In the genomic region with DNA sequence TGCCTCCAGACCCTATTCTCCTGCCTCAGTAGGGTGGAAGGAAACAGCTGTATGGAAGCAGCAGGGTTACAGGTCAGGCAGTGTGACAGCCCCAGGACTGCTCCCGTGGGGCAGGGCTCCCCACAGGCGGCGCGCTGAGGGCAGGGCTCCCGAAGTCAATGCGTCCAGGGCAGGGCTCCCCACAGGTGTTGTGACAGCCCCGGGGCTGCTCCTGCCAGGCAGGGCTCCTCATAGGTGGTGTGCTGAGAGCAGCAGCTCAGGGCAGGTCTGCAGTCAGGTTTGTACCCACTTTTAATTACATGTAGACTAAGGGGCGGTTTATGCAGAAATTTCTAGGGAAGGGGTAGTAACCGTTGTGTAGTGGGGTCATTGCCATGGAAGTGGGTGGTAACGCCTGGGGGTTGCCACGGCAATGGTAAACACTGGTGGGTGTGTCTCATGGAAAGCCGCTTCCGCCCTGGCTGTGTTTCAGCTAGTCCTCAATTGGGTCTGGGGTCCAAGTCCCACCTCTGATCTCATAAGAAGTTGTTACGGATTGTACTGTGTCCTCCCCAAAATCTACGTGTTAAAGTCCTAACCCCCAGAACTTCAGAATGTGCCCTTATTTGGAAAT, we compare ENCODE assay signal across 21 cellular contexts. TPM values are rescaled to one million over a fixed set of nuclear protein-coding genes. Genes with fewer than 3 reads are reported as not detected.
A peak's percentile ranks its signal among the peaks of the same experiment; 100 is the strongest.
DNase-seq lines count a peak whose midpoint lies in the region; FAIRE-seq and TF ChIP-seq lines count a peak whose summit lies in the region.
"Had no signal": no experiment of that assay in that cellular context is flagged by ENCODE, and none has a peak within 500 bp of the region (broad histone marks: within the 10 kb centered on the region; RNA-seq: fewer than 3 reads in every experiment).

No MANE protein-coding gene starts in this region.

- H3K36me3 ChIP-seq in GM06990 (ENCODE audit: control insufficient read depth, insufficient read depth, low read length), result no peaks in the 10 kb centered on the region

- H3K36me3 Mint-ChIP-seq in chondrocyte (ENCODE audit: low read depth) (peaks cover 3% of the 10 kb centered on the region), type B pancreatic cell (no peaks in the 10 kb centered on the region)
- H3K36me3 Mint-ChIP-seq: CD8-positive, alpha-beta T cell had no signal

- H3K27me3 ChIP-seq in GM06990 (replicated peaks; ENCODE audit: control insufficient read depth, insufficient read depth, low read length), result no peaks in the 10 kb centered on the region; the same call in 1 of the 2 replicates

- no peak for FAIRE-seq in HTR-8/SVneo (lab: Jason Lieb, UNC)
- FAIRE-seq: astrocyte, frontal cortex, K562 had no signal

- peaks cover 12% of the 10 kb centered on the region for H3K9me3 Mint-ChIP-seq in chondrocyte (ENCODE audit: low read depth)
- H3K9me3 Mint-ChIP-seq in type B pancreatic cell, result peaks cover 7% of the 10 kb centered on the region

- TF ChIP-seq CTCF in GM06990 (IDR thresholded peaks at IDR 0.05; ENCODE audit: insufficient read depth, low read length, poor library complexity, severe bottlenecking) (no peak), chondrocyte (IDR thresholded peaks at IDR 0.05) (no peak), type B pancreatic cell (conservative IDR thresholded peaks at IDR 0.05) (no peak)

- H3K27ac Mint-ChIP-seq in chondrocyte (ENCODE audit: unreplicated experiment) (no peak overlapping the region), type B pancreatic cell (no peak overlapping the region)
- H3K27ac Mint-ChIP-seq: activated CD8-positive, alpha-beta memory T cell treated with anti-CD3 and anti-CD28 coated beads, Interleukin-2, amount 10 ng/mL, durations not matched to agents 7 days and 5 days; nephron had no signal

- DNase-seq in activated effector memory CD4-positive, alpha-beta T cell treated with anti-CD3 and anti-CD28 coated beads, Interleukin-2, amount 50 U/mL, for 16 hours, result peak; percentile 62
- no peak for DNase-seq in activated effector memory CD4-positive, alpha-beta T cell treated with Interleukin-2 at 50 U/mL for 16 hours
- DNase-seq in GM06990 (ENCODE audit: extremely low read depth, insufficient read length) (peak; percentile 9), chondrocyte (ENCODE audit: low spot score) (peak; percentile 83), type B pancreatic cell (ENCODE audit: extremely low spot score, unreplicated experiment) (peak; percentile 51), NCI-H1105 (lab: John Stamatoyannopoulos, UW) (no peak), HTR-8/SVneo (ENCODE audit: insufficient read length, low spot score) (no peak)
- DNase-seq: activated CD4-positive, alpha-beta T cell treated with anti-CD3 and anti-CD28 coated beads for 1 hour; erythroblast; kidney glomerular epithelial cell; mesendoderm; NCI-H187 treated with DMSO at 0.1 percent for 48 hours; NCI-H2227 treated with DMSO at 0.1 percent for 48 hours; T1000 had no signal

- H3K4me3 Mint-ChIP-seq in chondrocyte (ENCODE audit: unreplicated experiment), result no peak overlapping the region
- no peak overlapping the region for H3K4me3 Mint-ChIP-seq in type B pancreatic cell
- H3K4me3 Mint-ChIP-seq: activated CD8-positive, alpha-beta memory T cell treated with anti-CD3 and anti-CD28 coated beads, Interleukin-2, amount 10 ng/mL, durations not matched to agents 7 days and 5 days; nephron had no signal

- H3K27me3 Mint-ChIP-seq in chondrocyte (ENCODE audit: low read depth) (peaks cover 13% of the 10 kb centered on the region), type B pancreatic cell (peaks cover 8% of the 10 kb centered on the region)

- H3K4me3 ChIP-seq in GM06990 (replicated peaks; ENCODE audit: low read depth, low read length), result no peak overlapping the region
- H3K4me3 ChIP-seq: K562 had no signal

- H3K4me1 Mint-ChIP-seq in chondrocyte (ENCODE audit: low read depth) (no peaks in the 10 kb centered on the region), type B pancreatic cell (ENCODE audit: unreplicated experiment) (peaks cover 5% of the 10 kb centered on the region)

RNA-seq across cellular contexts. Expression of a gene that starts 16.7 kb away (rescaled TPM):
- total RNA-seq in chondrocyte (not detected in 3 replicates), type B pancreatic cell (ENCODE audit: low replicate concordance) (1.7 and 2.4 TPM in 2 replicates)
- total RNA-seq: frontal cortex, temporal lobe had no signal

RNA-seq across cellular contexts. Expression of a gene that starts 33.4 kb away (rescaled TPM):
- total RNA-seq in chondrocyte (75.8 to 108 TPM (median 81.6 TPM) in 3 replicates), type B pancreatic cell (ENCODE audit: low replicate concordance) (84.8 and 90.1 TPM in 2 replicates)

Comparison
In these comparisons a context has a peak if more than half of its experiments do, and no peak if none do; other contexts are left out.
1. DNase-seq: peak in activated effector memory CD4-positive, alpha-beta T cell treated with anti-CD3 and anti-CD28 coated beads, Interleukin-2, amount 50 U/mL, for 16 hours (single experiment), GM06990 (single experiment), chondrocyte (single experiment) and type B pancreatic cell (single experiment); none in activated effector memory CD4-positive, alpha-beta T cell treated with Interleukin-2 at 50 U/mL for 16 hours (single experiment), NCI-H1105 (single experiment) and HTR-8/SVneo (single experiment).